ENCODE assay signal across 20 cellular contexts in the genomic region with DNA sequence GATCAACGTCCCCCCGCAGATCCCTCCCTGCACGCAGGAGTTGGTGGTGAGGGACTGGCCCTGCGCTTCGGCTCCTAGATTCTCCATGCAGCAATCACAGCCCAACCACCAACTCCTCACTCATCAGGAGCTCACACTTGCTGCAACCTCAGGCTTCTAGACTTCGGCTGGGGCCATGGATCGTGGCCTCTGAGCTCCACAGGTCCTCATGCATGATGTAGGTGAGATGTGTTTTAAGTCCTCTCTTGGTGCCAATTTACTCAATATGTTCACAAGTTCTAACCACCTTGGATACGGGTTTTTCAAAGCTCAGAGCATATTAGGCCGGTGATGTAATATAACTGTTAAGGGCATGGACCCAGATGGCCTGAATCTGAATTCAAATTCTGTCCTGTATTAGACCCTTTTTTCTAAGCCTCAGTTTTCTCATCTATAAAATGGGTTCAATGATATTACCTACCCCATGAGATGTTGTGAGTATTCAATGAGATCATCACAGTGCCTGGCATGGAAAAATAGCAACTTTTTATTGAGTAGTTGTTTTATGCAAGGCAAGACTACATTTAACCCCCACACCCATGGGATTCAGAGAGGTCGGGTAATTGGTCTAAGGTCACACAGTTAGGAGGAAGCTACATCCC. TPM values are rescaled to one million over a fixed set of nuclear protein-coding genes. Genes with fewer than 3 reads are reported as not detected.
DNase-seq lines count a peak whose midpoint lies in the region; ATAC-seq, FAIRE-seq and TF ChIP-seq lines count a peak whose summit lies in the region.
"Had no signal": no experiment of that assay in that cellular context is flagged by ENCODE, and none has a peak within 500 bp of the region (broad histone marks: within the 10 kb centered on the region; RNA-seq: fewer than 3 reads in every experiment).

No MANE protein-coding gene starts in this region.

- no peaks in the 10 kb centered on the region for H3K9me3 ChIP-seq in neural progenitor cell (ENCODE audit: low read depth)
- H3K9me3 ChIP-seq: upper lobe of left lung had no signal

- H3K27ac Mint-ChIP-seq in activated T-cell treated with anti-CD3 and anti-CD28 coated beads, Interleukin-2, amount 50 U/mL, for 24 hours: no peak overlapping the region
- peak overlapping the region; percentile 30 for H3K27ac Mint-ChIP-seq in activated T-cell treated with anti-CD3 and anti-CD28 coated beads, Interleukin-2, amount 50 U/mL, for 72 hours
- peak overlapping the region; percentile 8 for H3K27ac Mint-ChIP-seq in neural progenitor cell
- H3K27ac Mint-ChIP-seq: activated B cell treated with CpG ODN at 0.5 μM for 24 hours had no signal

- no peaks in the 10 kb centered on the region for H3K79me2 ChIP-seq in neural progenitor cell (ENCODE audit: low read depth)

- H3K9ac ChIP-seq in neural progenitor cell: no peak overlapping the region

- peak; percentile 28 for FAIRE-seq in GM12891 (lab: Jason Lieb, UNC)

- peaks cover 19% of the 10 kb centered on the region for H3K4me1 ChIP-seq in neural progenitor cell

- TF ChIP-seq POLR2A in GM12891 (IDR thresholded peaks at IDR 0.05; ENCODE audit: low read depth, low read length): no peak

- H3K36me3 Mint-ChIP-seq in activated T-cell treated with anti-CD3 and anti-CD28 coated beads, Interleukin-2, amount 50 U/mL, for 24 hours (ENCODE audit: low read depth): peaks cover 6% of the 10 kb centered on the region
- H3K36me3 Mint-ChIP-seq in activated T-cell treated with anti-CD3 and anti-CD28 coated beads, Interleukin-2, amount 50 U/mL, for 72 hours (ENCODE audit: insufficient read depth in 2 of 2): peaks cover 6 to 8% of the 10 kb centered on the region in 2 donors
- no peaks in the 10 kb centered on the region for H3K36me3 Mint-ChIP-seq in neural progenitor cell

- no peak for DNase-seq in activated T-cell treated with anti-CD3 and anti-CD28 coated beads, Interleukin-2, amount 50 U/mL, for 24 hours
- DNase-seq in activated T-cell treated with anti-CD3 and anti-CD28 coated beads, Interleukin-2, amount 50 U/mL, for 1 hour: no peak
- DNase-seq in GM12891 (ENCODE audit: insufficient read length, low spot score) (no peak), neural progenitor cell (ENCODE audit: low spot score) (no peak), NCI-H69 (lab: John Stamatoyannopoulos, UW) (no peak), NCI-H748 treated with DMSO at 0.1 percent for 48 hours (lab: John Stamatoyannopoulos, UW) (no peak)
- DNase-seq in activated T-cell treated with anti-CD3 and anti-CD28 coated beads, Interleukin-2, amount 50 U/mL, for 72 hours: no peak
- DNase-seq: caudate nucleus; effector CD8-positive, alpha-beta T cell; EL; kidney glomerular epithelial cell; NCI-H146; upper lobe of left lung had no signal

- no peaks in the 10 kb centered on the region for H3K36me3 ChIP-seq in neural progenitor cell
- H3K36me3 ChIP-seq: upper lobe of left lung had no signal

- no peak overlapping the region for H3K4me2 ChIP-seq in neural progenitor cell

- no peak overlapping the region for H3K4me3 ChIP-seq in neural progenitor cell
- H3K4me3 ChIP-seq: upper lobe of left lung had no signal

- H4K20me1 ChIP-seq in neural progenitor cell (ENCODE audit: low read depth): no peaks in the 10 kb centered on the region

- H2AFZ ChIP-seq in neural progenitor cell (replicated peaks): no peak overlapping the region

- no peaks in the 10 kb centered on the region for H3K27me3 Mint-ChIP-seq in activated T-cell treated with anti-CD3 and anti-CD28 coated beads, Interleukin-2, amount 50 U/mL, for 24 hours
- H3K27me3 Mint-ChIP-seq in activated T-cell treated with anti-CD3 and anti-CD28 coated beads, Interleukin-2, amount 50 U/mL, for 72 hours (ENCODE audit: low read depth): no peaks in the 10 kb centered on the region
- H3K27me3 Mint-ChIP-seq in neural progenitor cell (ENCODE audit: insufficient read depth, low read depth): peaks cover 11% of the 10 kb centered on the region
- H3K27me3 Mint-ChIP-seq: activated B cell treated with CpG ODN at 0.5 μM for 24 hours had no signal

- no peak for TF ChIP-seq CTCF in neural progenitor cell (IDR thresholded peaks at IDR 0.05)

- ATAC-seq in activated T-cell treated with anti-CD3 and anti-CD28 coated beads, Interleukin-2, amount 50 U/mL, for 72 hours (replicated peaks in 1 of 2): no peak
- no peak for ATAC-seq in activated CD4-positive, CD25-positive, alpha-beta regulatory T cell treated with anti-CD3 and anti-CD28 coated beads, Interleukin-2, amount 50 U/mL, for 24 hours

- H3F3A ChIP-seq in neural progenitor cell (ENCODE audit: low read depth): peaks cover 10% of the 10 kb centered on the region

- H3K4me3 Mint-ChIP-seq in activated T-cell treated with anti-CD3 and anti-CD28 coated beads, Interleukin-2, amount 50 U/mL, for 24 hours: peak overlapping the region; percentile 7
- H3K4me3 Mint-ChIP-seq in activated T-cell treated with anti-CD3 and anti-CD28 coated beads, Interleukin-2, amount 50 U/mL, for 72 hours: no peak overlapping the region
- H3K4me3 Mint-ChIP-seq in neural progenitor cell: peak overlapping the region; percentile 39
- H3K4me3 Mint-ChIP-seq: activated B cell treated with CpG ODN at 0.5 μM for 24 hours had no signal

- no peaks in the 10 kb centered on the region for H3K27me3 ChIP-seq in neural progenitor cell
- H3K27me3 ChIP-seq: upper lobe of left lung had no signal

- H3K4me1 Mint-ChIP-seq in activated T-cell treated with anti-CD3 and anti-CD28 coated beads, Interleukin-2, amount 50 U/mL, for 24 hours (ENCODE audit: low read depth): peaks cover 15% of the 10 kb centered on the region
- H3K4me1 Mint-ChIP-seq in activated T-cell treated with anti-CD3 and anti-CD28 coated beads, Interleukin-2, amount 50 U/mL, for 72 hours (ENCODE audit: low read depth): peaks cover 62% of the 10 kb centered on the region
- H3K4me1 Mint-ChIP-seq in neural progenitor cell: peaks cover 30% of the 10 kb centered on the region

- no peak overlapping the region for H3K27ac ChIP-seq in neural progenitor cell

- peaks cover 17% of the 10 kb centered on the region for H3K9me3 Mint-ChIP-seq in activated T-cell treated with anti-CD3 and anti-CD28 coated beads, Interleukin-2, amount 50 U/mL, for 24 hours
- peaks cover 0 to 8% of the 10 kb centered on the region in 2 donors for H3K9me3 Mint-ChIP-seq in activated T-cell treated with anti-CD3 and anti-CD28 coated beads, Interleukin-2, amount 50 U/mL, for 72 hours
- no peaks in the 10 kb centered on the region for H3K9me3 Mint-ChIP-seq in neural progenitor cell

TF ChIP-seq in GM12891, 5 proteins besides CTCF, POLR2A, EP300 and RAD21:
- TF ChIP-seq TAF1 (IDR thresholded peaks at IDR 0.05; ENCODE audit: low read depth, low read length): no peak
- TF ChIP-seq SPI1 (IDR thresholded peaks at IDR 0.05; ENCODE audit: low read depth, low read length): no peak
- TF ChIP-seq POU2F2 (IDR thresholded peaks at IDR 0.05; ENCODE audit: low read depth, low read length): no peak

RNA-seq across cellular contexts. Expression of a gene that starts 31.0 kb away (rescaled TPM):
- not detected for polyA plus RNA-seq in GM12891 (2012; ENCODE audit: low read depth, missing spikeins)
- total RNA-seq in activated T-cell treated with anti-CD3 and anti-CD28 coated beads, Interleukin-2, amount 50 U/mL, for 72 hours: not detected
- total RNA-seq in neural progenitor cell (ENCODE audit: low replicate concordance): not detected in 2 replicates
- total RNA-seq: A673; activated B cell treated with CpG ODN at 0.5 μM for 24 hours; LHCN-M2; osteoblast; T-helper 1 cell treated with Interleukin-12 subunit alpha and Interleukin-12 subunit beta and Interleukin-4 antibody, amounts not matched to agents 30 ng/mL and 1 ng/mL, for 36 hours; upper lobe of left lung had no signal
- polyA plus RNA-seq: adipose tissue had no signal

RNA-seq across cellular contexts. Expression of a gene that starts 34.3 kb away (rescaled TPM):
- polyA plus RNA-seq in GM12891 (2012; ENCODE audit: low read depth, missing spikeins): not detected
- total RNA-seq in activated T-cell treated with anti-CD3 and anti-CD28 coated beads, Interleukin-2, amount 50 U/mL, for 72 hours: not detected
- not detected in 2 replicates for total RNA-seq in neural progenitor cell (ENCODE audit: low replicate concordance)
- total RNA-seq: A673; activated B cell treated with CpG ODN at 0.5 μM for 24 hours; LHCN-M2; osteoblast; T-helper 1 cell treated with Interleukin-12 subunit alpha and Interleukin-12 subunit beta and Interleukin-4 antibody, amounts not matched to agents 30 ng/mL and 1 ng/mL, for 36 hours had no signal
- polyA plus RNA-seq: adipose tissue had no signal

RNA-seq across cellular contexts. Expression of a gene that starts 58.3 kb away (rescaled TPM):
- not detected for polyA plus RNA-seq in GM12891 (2012; ENCODE audit: low read depth, missing spikeins)
- total RNA-seq in activated T-cell treated with anti-CD3 and anti-CD28 coated beads, Interleukin-2, amount 50 U/mL, for 72 hours: not detected
- total RNA-seq in neural progenitor cell (ENCODE audit: low replicate concordance): not detected in 2 replicates
- total RNA-seq: A673; activated B cell treated with CpG ODN at 0.5 μM for 24 hours; LHCN-M2; osteoblast; T-helper 1 cell treated with Interleukin-12 subunit alpha and Interleukin-12 subunit beta and Interleukin-4 antibody, amounts not matched to agents 30 ng/mL and 1 ng/mL, for 36 hours; upper lobe of left lung had no signal
- polyA plus RNA-seq: adipose tissue had no signal

Comparison
In these comparisons a context has a peak if more than half of its experiments do, and no peak if none do; other contexts are left out.
1. H3K4me3 Mint-ChIP-seq: peak in activated T-cell treated with anti-CD3 and anti-CD28 coated beads, Interleukin-2, amount 50 U/mL, for 24 hours (single experiment) and neural progenitor cell (single experiment); none in activated T-cell treated with anti-CD3 and anti-CD28 coated beads, Interleukin-2, amount 50 U/mL, for 72 hours (0 of 2).